In genomic region chr17:15899596-15899995, GRCh38 we compare ENCODE assay signal across 1 cellular context. TPM values are rescaled to one million over a fixed set of nuclear protein-coding genes. Genes with fewer than 3 reads are reported as not detected.
"Had no signal": no experiment of that assay in that cellular context is flagged by ENCODE, and none has a peak within 500 bp of the region (broad histone marks: within the 10 kb centered on the region; RNA-seq: fewer than 3 reads in every experiment).

No MANE protein-coding gene starts in this region.

RNA-seq across cellular contexts. Expression of gene ADORA2B, which starts 45.3 kb away (rescaled TPM):
- total RNA-seq: OCI-LY7 had no signal
